Comparison of ENCODE assay signal across 1 cellular context in genomic region chr2:44997948-44998347, GRCh38.
TF ChIP-seq lines count a peak whose summit lies in the region.

No MANE protein-coding gene starts in this region.

TF ChIP-seq in HepG2, 621 proteins besides CTCF, POLR2A, EP300 and RAD21:
- no peak for TF ChIP-seq ZNF432 (CRISPR knock-in tag; IDR thresholded peaks at IDR 0.05; ENCODE audit: borderline replicate concordance)
- TF ChIP-seq NFYB (CRISPR knock-in tag; IDR thresholded peaks at IDR 0.05): 0 out of 2 replicates have a peak, but pooled peaks have one; percentile 33
TF ChIP-seq in HepG2: peak in this region for 1.
